ENCODE assay signal across 6 cellular contexts in genomic region chr16:426115-426905, GRCh38.
DNase-seq lines count a peak whose midpoint lies in the region; ATAC-seq, FAIRE-seq and TF ChIP-seq lines count a peak whose summit lies in the region.

No MANE protein-coding gene starts in this region.

- H3K9me3 ChIP-seq in NT2/D1 (ENCODE audit: insufficient read depth, low read length) (no peaks in the 10 kb centered on the region), subcutaneous abdominal adipose tissue (ENCODE audit: control insufficient read depth in 5 of 5, low read length in 5 of 5) (no peaks in the 10 kb centered on the region)

- FAIRE-seq in GM19239 (lab: Jason Lieb, UNC), result no peak

- H3K4me1 ChIP-seq in NT2/D1 (ENCODE audit: insufficient read depth, insufficient read length), result peaks cover 6% of the 10 kb centered on the region
- H3K4me1 ChIP-seq in subcutaneous abdominal adipose tissue (ENCODE audit: control insufficient read depth in 5 of 5, insufficient read depth in 5 of 5, low read length in 5 of 5), result peaks cover 6 to 36% (median 30%) of the 10 kb centered on the region in 5 donors

- TF ChIP-seq CTCF in foreskin fibroblast (IDR thresholded peaks at IDR 0.05; ENCODE audit: low read depth, low read length), result no peak

- peaks cover 35% of the 10 kb centered on the region for H3K27me3 ChIP-seq in NT2/D1 (ENCODE audit: insufficient read depth, insufficient read length)
- no peaks in the 10 kb centered on the region for H3K27me3 ChIP-seq in subcutaneous abdominal adipose tissue (ENCODE audit: control insufficient read depth in 5 of 5, insufficient read depth in 4 of 5, low read length in 5 of 5)

- peak overlapping the region; percentile 79 for H3K4me3 ChIP-seq in NT2/D1 (ENCODE audit: insufficient read length, low read depth)
- H3K4me3 ChIP-seq in foreskin fibroblast (ENCODE audit: low read depth in 1 of 2, low read length in 2 of 2), result peak overlapping the region; percentile 75 to 76
- peak overlapping the region; percentile 44 to 81 (median 67) for H3K4me3 ChIP-seq in subcutaneous abdominal adipose tissue (ENCODE audit: low read depth in 1 of 5, low read length in 5 of 5)

- ATAC-seq in HG03354 (IDR thresholded peaks at IDR 0.05; ENCODE audit: poor library complexity, severe bottlenecking, unreplicated experiment), result no peak

- H3K27ac ChIP-seq in subcutaneous abdominal adipose tissue (ENCODE audit: low read depth, low read length), result no peak overlapping the region

- H3K36me3 ChIP-seq in NT2/D1 (ENCODE audit: insufficient read depth, insufficient read length, low read length) (peaks cover 13% of the 10 kb centered on the region), subcutaneous abdominal adipose tissue (ENCODE audit: control insufficient read depth in 5 of 5, insufficient read depth in 5 of 5, low read length in 5 of 5) (peaks cover 0 to 2% (median 0%) of the 10 kb centered on the region in 5 donors)

- H3K9ac ChIP-seq in NT2/D1 (ENCODE audit: insufficient read length, low read depth) (peak overlapping the region; percentile 97), subcutaneous abdominal adipose tissue (ENCODE audit: low read length in 5 of 5) (peak overlapping the region in 4 of 5 donors; percentile 34 to 84 (median 62))

- DNase-seq in GM19239 (ENCODE audit: insufficient read length, low spot score) (peak; percentile 45), NT2/D1 (ENCODE audit: low read depth, low spot score) (no peak), foreskin fibroblast (peak in 1 of 2 donors; percentile 45), NCI-H446 treated with DMSO at 0.1 percent for 48 hours (lab: John Stamatoyannopoulos, UW) (no peak)
